1 cellular context compared by ENCODE assay signal in genomic region chr17:78144736-78145641, GRCh38.
A peak's percentile ranks its signal among the peaks of the same experiment; 100 is the strongest.
TF ChIP-seq lines count a peak whose summit lies in the region.

No MANE protein-coding gene starts in this region.

TF ChIP-seq in K562, 482 proteins besides CTCF, POLR2A, EP300 and RAD21 (continued from another document):
- TF ChIP-seq ZBTB43 (CRISPR knock-in tag; IDR thresholded peaks at IDR 0.05): no peak
- TF ChIP-seq ZNF398 (CRISPR knock-in tag; IDR thresholded peaks at IDR 0.05): no peak
- TF ChIP-seq PML (IDR thresholded peaks at IDR 0.05; ENCODE audit: low read length): no peak
- 0 out of 2 replicates have a peak, but pooled peaks have one; percentile 29 for TF ChIP-seq CBFA2T3 (IDR thresholded peaks at IDR 0.05)
- TF ChIP-seq ZBTB2 (IDR thresholded peaks at IDR 0.05): no peak
- no peak for TF ChIP-seq MAX (CRISPR knock-in tag; IDR thresholded peaks at IDR 0.05)
- no peak for TF ChIP-seq HDAC3 (IDR thresholded peaks at IDR 0.05; ENCODE audit: borderline replicate concordance, partially characterized antibody)
- TF ChIP-seq GTF2A2 (tag; IDR thresholded peaks at IDR 0.05): no peak
- TF ChIP-seq BACH1 (tag; IDR thresholded peaks at IDR 0.05): no peak
- TF ChIP-seq USF1 (CRISPR knock-in tag; IDR thresholded peaks at IDR 0.05): no peak
- TF ChIP-seq ZFP1 (CRISPR knock-in tag; IDR thresholded peaks at IDR 0.05): no peak
- TF ChIP-seq ZBTB7A (IDR thresholded peaks at IDR 0.05; ENCODE audit: borderline replicate concordance, control insufficient read depth, low read depth, low read length): no peak
- TF ChIP-seq ZNF717 (CRISPR knock-in tag; IDR thresholded peaks at IDR 0.05): no peak
